Comparison of ENCODE assay signal across 18 cellular contexts in the genomic region with DNA sequence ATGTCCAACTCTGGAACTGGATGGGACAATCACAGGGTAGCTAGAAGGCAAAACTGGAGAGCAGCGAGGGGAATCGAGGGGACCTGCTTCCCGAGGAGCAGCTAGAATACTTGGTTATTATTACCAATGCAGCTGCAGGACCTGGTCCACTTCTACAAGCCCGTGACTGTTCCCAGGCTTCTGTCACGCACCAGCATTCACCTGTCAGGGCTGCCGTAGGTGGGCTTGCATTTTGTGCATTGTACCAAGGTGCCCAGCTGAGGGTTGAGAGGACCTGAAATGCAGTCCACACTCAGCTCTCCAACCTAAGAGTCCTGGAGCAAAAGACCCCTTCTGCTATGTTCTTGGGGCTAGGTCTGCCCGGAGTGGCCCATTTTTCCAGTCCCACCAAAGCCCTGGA. TPM values are rescaled to one million over a fixed set of nuclear protein-coding genes. Genes with fewer than 3 reads are reported as not detected.
DNase-seq lines count a peak whose midpoint lies in the region; ATAC-seq and TF ChIP-seq lines count a peak whose summit lies in the region.
"Had no signal": no experiment of that assay in that cellular context is flagged by ENCODE, and none has a peak within 500 bp of the region (broad histone marks: within the 10 kb centered on the region; RNA-seq: fewer than 3 reads in every experiment).

No MANE protein-coding gene starts in this region.

- TF ChIP-seq CTCF in Calu3 (IDR thresholded peaks at IDR 0.05; ENCODE audit: unreplicated experiment), result no peak

- no peaks in the 10 kb centered on the region for H3K9me3 Mint-ChIP-seq in Calu3 (ENCODE audit: low read depth, unreplicated experiment)
- H3K9me3 Mint-ChIP-seq: activated naive CD4-positive, alpha-beta T cell treated with anti-CD3 and anti-CD28 coated beads, Interleukin-2, amount 10 ng/mL, durations not matched to agents 7 days and 5 days; H9; stimulated activated naive CD8-positive, alpha-beta T cell treated with anti-CD3 and anti-CD28 coated beads, Interleukin-15, amount 100 ng/mL, for 72 hours had no signal

- H3K27ac Mint-ChIP-seq in Calu3 (ENCODE audit: unreplicated experiment), result no peak overlapping the region
- H3K27ac Mint-ChIP-seq: activated naive CD4-positive, alpha-beta T cell treated with anti-CD3 and anti-CD28 coated beads, Interleukin-2, amount 10 ng/mL, durations not matched to agents 7 days and 5 days; H9; stimulated activated naive CD8-positive, alpha-beta T cell treated with anti-CD3 and anti-CD28 coated beads, Interleukin-15, amount 100 ng/mL, for 72 hours had no signal

- H3K4me1 ChIP-seq in iPS-15b (ENCODE audit: control insufficient read depth, insufficient read depth, low read length), result peaks cover 7% of the 10 kb centered on the region

- CTCF ChIA-PET in Calu3 (lab: Charles Lee), result interaction anchor here (3.5 kb wide), 1 partner anchor 9 kb away, joined by 13 read pairs; no protein-coding TSS in a partner anchor

- H3K4me1 Mint-ChIP-seq in Calu3 (ENCODE audit: low read depth, unreplicated experiment), result peaks cover 14% of the 10 kb centered on the region

- H3K27me3 Mint-ChIP-seq in Calu3 (ENCODE audit: unreplicated experiment), result no peaks in the 10 kb centered on the region

- peaks cover 2% of the 10 kb centered on the region for H3K27me3 ChIP-seq in iPS-15b (ENCODE audit: control insufficient read depth, insufficient read depth, low read length)
- H3K27me3 ChIP-seq: MG63 had no signal

- BruUV-seq in Calu3 (replicated peaks; lab: Mats Ljungman, UMichigan), result no TSS peak

- no peaks in the 10 kb centered on the region for H3K9me3 ChIP-seq in iPS-15b (ENCODE audit: control insufficient read depth, insufficient read depth, low read length)
- H3K9me3 ChIP-seq: MG63 had no signal

- no peak overlapping the region for H3K9ac ChIP-seq in iPS-15b (ENCODE audit: low read depth, low read length)

- intact Hi-C loops in Calu3 (cut with micrococcal nuclease; ENCODE audit: unreplicated experiment), result no loop called here

- H3K4me3 Mint-ChIP-seq in Calu3 (ENCODE audit: low read depth, unreplicated experiment), result peak overlapping the region; percentile 73
- H3K4me3 Mint-ChIP-seq: stimulated activated naive CD8-positive, alpha-beta T cell treated with anti-CD3 and anti-CD28 coated beads, Interleukin-15, amount 100 ng/mL, for 72 hours had no signal

- peaks cover 3% of the 10 kb centered on the region for H3K36me3 ChIP-seq in iPS-15b (ENCODE audit: control insufficient read depth, insufficient read depth, low read length)

- no peak for ATAC-seq in HG02763 (IDR thresholded peaks at IDR 0.05; ENCODE audit: unreplicated experiment)
- ATAC-seq: left lobe of liver; stimulated activated naive CD8-positive, alpha-beta T cell treated with anti-CD3 and anti-CD28 coated beads, Interleukin-15, amount 100 ng/mL, for 72 hours had no signal

- peak overlapping the region; percentile 47 for H3K27ac ChIP-seq in angular gyrus (ENCODE audit: low read depth, low read length)
- peak overlapping the region in 7 of 21 experiments; percentile 25 to 94 (median 87) for H3K27ac ChIP-seq in skin epidermis

- H3K36me3 Mint-ChIP-seq in Calu3 (ENCODE audit: insufficient read depth, unreplicated experiment), result peaks cover 43% of the 10 kb centered on the region

- H3K4me3 ChIP-seq in iPS-15b (ENCODE audit: low read depth, low read length) (peak overlapping the region; percentile 13), skin epidermis (peak overlapping the region in 4 of 7 experiments; percentile 5 to 88 (median 78))

- DNase-seq in Calu3, result no peak
- no peak for DNase-seq in stimulated activated CD8-positive, alpha-beta memory T cell treated with anti-CD3 and anti-CD28 coated beads, Interleukin-4, amount 100 ng/mL, for 48 hours
- no peak for DNase-seq in effector CD8-positive, alpha-beta T cell (lab: John Stamatoyannopoulos, UW)
- no peak for DNase-seq in HUDEP-2 (lab: John Stamatoyannopoulos, UW; ENCODE audit: unreplicated experiment in 76 of 76)
- DNase-seq: activated naive CD4-positive, alpha-beta T cell treated with anti-CD3 and anti-CD28 coated beads, Interleukin-2, amount 10 ng/mL, durations not matched to agents 7 days and 5 days; activated T-cell treated with anti-CD3 and anti-CD28 coated beads for 4 hours; dermis blood vessel endothelial cell; H9; MG63; NCI-H1694; NCI-H226; SIG-M5; stimulated activated naive CD8-positive, alpha-beta T cell treated with anti-CD3 and anti-CD28 coated beads, Interleukin-15, amount 100 ng/mL, for 72 hours had no signal

RNA-seq across cellular contexts. Expression of gene SEMA4B, which starts 2.3 kb away (rescaled TPM):
- total RNA-seq in Calu3 (2022), result 67.3 and 73.0 TPM in 2 replicates

RNA-seq across cellular contexts. Expression of gene CIB1, which starts 30.3 kb away (rescaled TPM):
- 82.8 and 86.7 TPM in 2 replicates for total RNA-seq in Calu3 (2022)

RNA-seq across cellular contexts. Expression of gene GDPGP1, which starts 30.5 kb away (rescaled TPM):
- total RNA-seq in Calu3 (2022), result 17.5 and 20.3 TPM in 2 replicates

RNA-seq across cellular contexts. Expression of gene TTLL13, which starts 45.9 kb away (rescaled TPM):
- total RNA-seq in Calu3 (2022), result 0.29 and 0.71 TPM in 2 replicates
- total RNA-seq: H9 had no signal
